ENCODE assay signal across 23 cellular contexts in genomic region chr1:223802032-223802431, GRCh38.
"Had no signal": no experiment of that assay in that cellular context is flagged by ENCODE, and none has a peak within 500 bp of the region (broad histone marks: within the 10 kb centered on the region; RNA-seq: fewer than 3 reads in every experiment).

No MANE protein-coding gene starts in this region.

- DNase-seq: activated B cell treated with CpG ODN at 0.5 μM for 24 hours; activated CD4-positive, alpha-beta memory T cell treated with anti-CD3 and anti-CD28 coated beads for 36 hours; activated CD4-positive, alpha-beta T cell treated with anti-CD3 and anti-CD28 coated beads for 36 hours; activated effector memory CD4-positive, alpha-beta T cell treated with Interleukin-2 at 50 U/mL for 16 hours; activated naive CD4-positive, alpha-beta T cell treated with anti-CD3 and anti-CD28 coated beads, Interleukin-2, amount 50 U/mL, for 16 hours; activated naive CD8-positive, alpha-beta T cell treated with anti-CD3 and anti-CD28 coated beads, Interleukin-2, amount 50 U/mL, for 24 hours; activated T-cell treated with anti-CD3 and anti-CD28 coated beads, Interleukin-2, amount 50 U/mL, for 48 hours; body of pancreas; central memory CD4-positive, alpha-beta T cell; colonic mucosa; endodermal cell; heart right ventricle; lower lobe of right lung; spleen; stimulated activated CD4-positive, alpha-beta T cell treated with anti-CD3 and anti-CD28 coated beads, Interleukin-4, amount 100 ng/mL, for 1 hour; stimulated activated naive CD4-positive, alpha-beta T cell treated with Interleukin-2 at 50 U/mL for 16 hours; T-helper 17 cell; tibial artery had no signal

- H3K27ac ChIP-seq: body of pancreas, colonic mucosa, epithelial cell of prostate, gastroesophageal sphincter, heart right ventricle, lower lobe of right lung, prostate gland, right atrium auricular region, spleen, tibial artery had no signal

- H3K4me1 Mint-ChIP-seq: activated B cell treated with CpG ODN at 0.5 μM for 24 hours; activated CD4-positive, alpha-beta T cell treated with anti-CD3 and anti-CD28 coated beads for 36 hours; activated naive CD8-positive, alpha-beta T cell treated with anti-CD3 and anti-CD28 coated beads, Interleukin-2, amount 50 U/mL, for 24 hours had no signal

- H3K9me3 Mint-ChIP-seq: activated B cell treated with CpG ODN at 0.5 μM for 24 hours; activated CD4-positive, alpha-beta memory T cell treated with anti-CD3 and anti-CD28 coated beads for 36 hours; activated naive CD8-positive, alpha-beta T cell treated with anti-CD3 and anti-CD28 coated beads, Interleukin-2, amount 50 U/mL, for 24 hours; natural killer cell treated with Interleukin-12 subunit alpha and Interleukin-12 subunit beta and Interleukin-15 and Interleukin-18, amount 100 ng/mL, for 72 hours had no signal

- H3K27me3 Mint-ChIP-seq: activated B cell treated with CpG ODN at 0.5 μM for 24 hours; activated CD4-positive, alpha-beta memory T cell treated with anti-CD3 and anti-CD28 coated beads for 36 hours; activated CD4-positive, alpha-beta T cell treated with anti-CD3 and anti-CD28 coated beads for 36 hours; activated naive CD8-positive, alpha-beta T cell treated with anti-CD3 and anti-CD28 coated beads, Interleukin-2, amount 50 U/mL, for 24 hours; natural killer cell treated with Interleukin-12 subunit alpha and Interleukin-12 subunit beta and Interleukin-15 and Interleukin-18, amount 100 ng/mL, for 72 hours; T-helper 17 cell had no signal

- H3K4me3 Mint-ChIP-seq: activated B cell treated with CpG ODN at 0.5 μM for 24 hours; activated CD4-positive, alpha-beta memory T cell treated with anti-CD3 and anti-CD28 coated beads for 36 hours; activated CD4-positive, alpha-beta T cell treated with anti-CD3 and anti-CD28 coated beads for 36 hours; activated naive CD8-positive, alpha-beta T cell treated with anti-CD3 and anti-CD28 coated beads, Interleukin-2, amount 50 U/mL, for 24 hours; endodermal cell; natural killer cell treated with Interleukin-12 subunit alpha and Interleukin-12 subunit beta and Interleukin-15 and Interleukin-18, amount 100 ng/mL, for 72 hours; T-helper 17 cell had no signal

- H3K27ac Mint-ChIP-seq: activated B cell treated with CpG ODN at 0.5 μM for 24 hours; activated CD4-positive, alpha-beta memory T cell treated with anti-CD3 and anti-CD28 coated beads for 36 hours; activated CD4-positive, alpha-beta T cell treated with anti-CD3 and anti-CD28 coated beads for 36 hours; activated naive CD8-positive, alpha-beta T cell treated with anti-CD3 and anti-CD28 coated beads, Interleukin-2, amount 50 U/mL, for 24 hours; endodermal cell had no signal

- ATAC-seq: activated CD4-positive, alpha-beta T cell treated with anti-CD3 and anti-CD28 coated beads for 36 hours; activated naive CD8-positive, alpha-beta T cell treated with anti-CD3 and anti-CD28 coated beads, Interleukin-2, amount 50 U/mL, for 24 hours; body of pancreas; gastroesophageal sphincter; heart right ventricle; lower lobe of right lung; natural killer cell treated with Interleukin-12 subunit alpha and Interleukin-12 subunit beta and Interleukin-15 and Interleukin-18, amount 100 ng/mL, for 72 hours; T-helper 17 cell had no signal
